8 cellular contexts compared by ENCODE assay signal in genomic region chr3:47282424-47283192, GRCh38. TPM values are rescaled to one million over a fixed set of nuclear protein-coding genes. Genes with fewer than 3 reads are reported as not detected.
A peak's percentile ranks its signal among the peaks of the same experiment; 100 is the strongest.
DNase-seq lines count a peak whose midpoint lies in the region; ATAC-seq and TF ChIP-seq lines count a peak whose summit lies in the region.

Gene KIF9, minus strand, starts transcription at chr3:47282799. Its CDS starts 5,425 bp downstream, at chr3:47277374.
Gene KLHL18, plus strand, starts transcription at chr3:47282944. Its CDS starts 22 bp downstream, at chr3:47282966.

- H3K27ac ChIP-seq in brain microvascular endothelial cell: peak within 1 kb of the TSS; percentile 91

- ATAC-seq in GM18519 (IDR thresholded peaks at IDR 0.05; ENCODE audit: low FRiP score, unreplicated experiment) (peak; percentile 69), HG03045 (IDR thresholded peaks at IDR 0.05; ENCODE audit: unreplicated experiment) (peak; percentile 87)

- H3K4me3 ChIP-seq in brain microvascular endothelial cell (ENCODE audit: low read depth, low read length) (peak within 1 kb of the TSS; percentile 99), iPS-11a (ENCODE audit: low read depth, low read length) (peak within 1 kb of the TSS; percentile 93), skeletal muscle cell (ENCODE audit: low read depth, low read length) (peak within 1 kb of the TSS; percentile 87)

- in situ Hi-C loops in brain microvascular endothelial cell (cut with HindIII; ENCODE audit: low pct_ligation_motif_present, low sequenced_read_pairs): no loop called here

- H3K27me3 ChIP-seq in brain microvascular endothelial cell (replicated peaks): no peaks in the 10 kb centered on the region

- TF ChIP-seq CTCF in brain microvascular endothelial cell (IDR thresholded peaks at IDR 0.05; ENCODE audit: low read depth, low read length, missing control alignments): no peak

- no peaks in the 10 kb centered on the region for H3K36me3 ChIP-seq in brain microvascular endothelial cell (replicated peaks)

- peak; percentile 78 for DNase-seq in A172 (ENCODE audit: low spot score)
- peak; percentile 75 for DNase-seq in NCI-H2107 treated with DMSO at 0.1 percent for 48 hours (lab: John Stamatoyannopoulos, UW; ENCODE audit: unreplicated experiment)
- DNase-seq in UCSD-AML1 (lab: John Stamatoyannopoulos, UW; ENCODE audit: unreplicated experiment): peak; percentile 96
- DNase-seq in brain microvascular endothelial cell: peak; percentile 92
- DNase-seq in skeletal muscle cell (ENCODE audit: low read depth): peak; percentile 72

RNA-seq across cellular contexts. Expression of gene KIF9, which starts in this region (rescaled TPM):
- 9.1 and 12.2 TPM in 2 replicates for total RNA-seq in A172 (2014; rRNA removed; shearing (Covaris generic))

RNA-seq across cellular contexts. Expression of gene KLHL18, which starts in this region (rescaled TPM):
- total RNA-seq in A172 (2014; rRNA removed; shearing (Covaris generic)): 12.1 and 14.9 TPM in 2 replicates

Comparison
In these comparisons a context has a peak if more than half of its experiments do, and no peak if none do; other contexts are left out.
1. Peak in every context shown above with its lines: DNase-seq, ATAC-seq, H3K4me3 ChIP-seq and H3K27ac ChIP-seq.